ENCODE assay signal across 1 cellular context in the genomic region with DNA sequence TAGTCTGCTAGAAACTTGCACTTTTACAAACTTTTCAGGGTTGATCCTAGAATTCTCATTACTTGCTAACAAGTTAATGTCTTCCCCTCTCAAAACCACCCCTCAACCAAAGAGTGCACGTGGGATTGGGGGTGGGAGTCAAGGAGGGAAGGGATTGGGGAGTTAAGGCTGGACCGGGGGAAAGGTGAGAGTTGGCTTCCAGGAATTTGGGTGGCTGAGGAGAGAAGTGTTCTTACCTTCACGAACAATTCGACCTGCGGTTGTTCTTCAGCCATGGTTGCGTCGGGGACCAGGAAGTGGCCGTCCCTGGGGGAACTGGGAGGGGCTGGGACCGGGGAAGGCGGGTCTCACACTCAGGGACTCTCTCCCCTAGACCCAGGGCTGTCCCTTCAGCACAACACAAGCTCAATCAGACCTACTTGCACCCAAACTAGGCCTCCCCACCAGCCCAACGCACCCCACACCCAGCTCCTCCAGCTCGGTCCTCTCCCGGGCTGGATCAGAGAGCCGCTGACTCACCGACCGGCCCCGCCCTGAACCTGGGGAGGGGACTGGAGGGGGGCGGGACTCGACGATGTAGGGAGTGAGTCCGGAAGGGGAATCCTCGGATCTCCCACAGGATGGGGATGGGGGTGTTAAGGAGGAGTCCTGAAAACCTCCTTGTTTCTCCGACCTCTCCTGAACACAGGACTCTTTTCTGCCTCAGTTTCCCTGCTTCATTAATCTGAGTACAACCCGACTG.
TF ChIP-seq lines count a peak whose summit lies in the region.

A gene (minus strand): TSS at position 505 of the 742 bp plus-strand sequence. CDS start 230 bp downstream, at position 275.

TF ChIP-seq in K562, 482 proteins besides CTCF, POLR2A, EP300 and RAD21 (continued from another document):
- TF ChIP-seq JUND (IDR thresholded peaks at IDR 0.05; ENCODE audit: borderline replicate concordance, low read depth, low read length) (peak; percentile 98), JUND (tag; IDR thresholded peaks at IDR 0.05; ENCODE audit: borderline replicate concordance, low read depth, low read length) (peak; percentile 92; the same call in 2 of the 3 replicates), ZNF263 (CRISPR knock-in tag; IDR thresholded peaks at IDR 0.05; ENCODE audit: borderline replicate concordance) (no peak), SMC3 (conservative IDR thresholded peaks at IDR 0.05; ENCODE audit: insufficient read depth, low read depth, low read length) (peak; percentile 25; the same call in 1 of the 2 replicates), ZNF76 (CRISPR knock-in tag; IDR thresholded peaks at IDR 0.05; ENCODE audit: borderline replicate concordance) (0 out of 2 replicates have a peak, but pooled peaks have one; percentile 26), PHB (CRISPR knock-in tag; IDR thresholded peaks at IDR 0.05) (peak; percentile 95; the same call in 1 of the 2 replicates), ZNF445 (CRISPR knock-in tag; IDR thresholded peaks at IDR 0.05; ENCODE audit: low read depth) (0 out of 2 replicates have a peak, but pooled peaks have one; percentile 57), EGR1 (conservative IDR thresholded peaks at IDR 0.05) (no peak), PML (IDR thresholded peaks at IDR 0.05; ENCODE audit: low read length) (peak; percentile 95), JUN (IDR thresholded peaks at IDR 0.05; ENCODE audit: borderline replicate concordance, low read depth, low read length) (peak; percentile 97), JUN (CRISPR knock-in tag; IDR thresholded peaks at IDR 0.05; ENCODE audit: borderline replicate concordance) (no peak), KLF1 (tag; IDR thresholded peaks at IDR 0.05) (peak; percentile 69; the same call in 1 of the 2 replicates), SMARCC2 (IDR thresholded peaks at IDR 0.05; ENCODE audit: low read depth) (0 out of 2 replicates have a peak, but pooled peaks have one; percentile 18), CBX8 (IDR thresholded peaks at IDR 0.05; ENCODE audit: borderline replicate concordance, extremely low read depth, low read depth, low read length, poor library complexity, severe bottlenecking) (no peak), SIRT6 (IDR thresholded peaks at IDR 0.05; ENCODE audit: low read depth, low read length) (peak; percentile 43), SREBF2 (CRISPR knock-in tag; IDR thresholded peaks at IDR 0.05) (no peak), ZNF57 (CRISPR knock-in tag; IDR thresholded peaks at IDR 0.05) (0 out of 2 replicates have a peak, but pooled peaks have one; percentile 5), CBX3 (IDR thresholded peaks at IDR 0.05; ENCODE audit: borderline replicate concordance in 1 of 2, low read length in 2 of 2) (peak in 1 of 2 experiments; percentile 92; a peak in 2 of 3 replicates), HDAC1 (IDR thresholded peaks at IDR 0.05) (peak in 1 of 2 experiments; percentile 82; a peak in 2 of 4 replicates), GTF2F1 (IDR thresholded peaks at IDR 0.05; ENCODE audit: low read depth, low read length) (peak; percentile 82; the same call in 1 of the 2 replicates)
- TF ChIP-seq, protein P1, sequence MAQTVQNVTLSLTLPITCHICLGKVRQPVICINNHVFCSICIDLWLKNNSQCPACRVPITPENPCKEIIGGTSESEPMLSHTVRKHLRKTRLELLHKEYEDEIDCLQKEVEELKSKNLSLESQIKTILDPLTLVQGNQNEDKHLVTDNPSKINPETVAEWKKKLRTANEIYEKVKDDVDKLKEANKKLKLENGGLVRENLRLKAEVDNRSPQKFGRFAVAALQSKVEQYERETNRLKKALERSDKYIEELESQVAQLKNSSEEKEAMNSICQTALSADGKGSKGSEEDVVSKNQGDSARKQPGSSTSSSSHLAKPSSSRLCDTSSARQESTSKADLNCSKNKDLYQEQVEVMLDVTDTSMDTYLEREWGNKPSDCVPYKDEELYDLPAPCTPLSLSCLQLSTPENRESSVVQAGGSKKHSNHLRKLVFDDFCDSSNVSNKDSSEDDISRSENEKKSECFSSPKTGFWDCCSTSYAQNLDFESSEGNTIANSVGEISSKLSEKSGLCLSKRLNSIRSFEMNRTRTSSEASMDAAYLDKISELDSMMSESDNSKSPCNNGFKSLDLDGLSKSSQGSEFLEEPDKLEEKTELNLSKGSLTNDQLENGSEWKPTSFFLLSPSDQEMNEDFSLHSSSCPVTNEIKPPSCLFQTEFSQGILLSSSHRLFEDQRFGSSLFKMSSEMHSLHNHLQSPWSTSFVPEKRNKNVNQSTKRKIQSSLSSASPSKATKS (CRISPR knock-in tag; IDR thresholded peaks at IDR 0.05), result 0 out of 2 replicates have a peak, but pooled peaks have one; percentile 43
- TF ChIP-seq, protein P2, sequence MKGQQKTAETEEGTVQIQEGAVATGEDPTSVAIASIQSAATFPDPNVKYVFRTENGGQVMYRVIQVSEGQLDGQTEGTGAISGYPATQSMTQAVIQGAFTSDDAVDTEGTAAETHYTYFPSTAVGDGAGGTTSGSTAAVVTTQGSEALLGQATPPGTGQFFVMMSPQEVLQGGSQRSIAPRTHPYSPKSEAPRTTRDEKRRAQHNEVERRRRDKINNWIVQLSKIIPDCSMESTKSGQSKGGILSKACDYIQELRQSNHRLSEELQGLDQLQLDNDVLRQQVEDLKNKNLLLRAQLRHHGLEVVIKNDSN (CRISPR knock-in tag; IDR thresholded peaks at IDR 0.05), result 0 out of 2 replicates have a peak, but pooled peaks have one; percentile 19
- TF ChIP-seq, protein P3, sequence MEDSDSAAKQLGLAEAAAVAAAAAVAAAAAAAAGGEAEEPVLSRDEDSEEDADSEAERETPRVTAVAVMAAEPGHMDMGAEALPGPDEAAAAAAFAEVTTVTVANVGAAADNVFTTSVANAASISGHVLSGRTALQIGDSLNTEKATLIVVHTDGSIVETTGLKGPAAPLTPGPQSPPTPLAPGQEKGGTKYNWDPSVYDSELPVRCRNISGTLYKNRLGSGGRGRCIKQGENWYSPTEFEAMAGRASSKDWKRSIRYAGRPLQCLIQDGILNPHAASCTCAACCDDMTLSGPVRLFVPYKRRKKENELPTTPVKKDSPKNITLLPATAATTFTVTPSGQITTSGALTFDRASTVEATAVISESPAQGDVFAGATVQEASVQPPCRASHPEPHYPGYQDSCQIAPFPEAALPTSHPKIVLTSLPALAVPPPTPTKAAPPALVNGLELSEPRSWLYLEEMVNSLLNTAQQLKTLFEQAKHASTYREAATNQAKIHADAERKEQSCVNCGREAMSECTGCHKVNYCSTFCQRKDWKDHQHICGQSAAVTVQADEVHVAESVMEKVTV (CRISPR knock-in tag; IDR thresholded peaks at IDR 0.05), result no peak
